In the genomic region with DNA sequence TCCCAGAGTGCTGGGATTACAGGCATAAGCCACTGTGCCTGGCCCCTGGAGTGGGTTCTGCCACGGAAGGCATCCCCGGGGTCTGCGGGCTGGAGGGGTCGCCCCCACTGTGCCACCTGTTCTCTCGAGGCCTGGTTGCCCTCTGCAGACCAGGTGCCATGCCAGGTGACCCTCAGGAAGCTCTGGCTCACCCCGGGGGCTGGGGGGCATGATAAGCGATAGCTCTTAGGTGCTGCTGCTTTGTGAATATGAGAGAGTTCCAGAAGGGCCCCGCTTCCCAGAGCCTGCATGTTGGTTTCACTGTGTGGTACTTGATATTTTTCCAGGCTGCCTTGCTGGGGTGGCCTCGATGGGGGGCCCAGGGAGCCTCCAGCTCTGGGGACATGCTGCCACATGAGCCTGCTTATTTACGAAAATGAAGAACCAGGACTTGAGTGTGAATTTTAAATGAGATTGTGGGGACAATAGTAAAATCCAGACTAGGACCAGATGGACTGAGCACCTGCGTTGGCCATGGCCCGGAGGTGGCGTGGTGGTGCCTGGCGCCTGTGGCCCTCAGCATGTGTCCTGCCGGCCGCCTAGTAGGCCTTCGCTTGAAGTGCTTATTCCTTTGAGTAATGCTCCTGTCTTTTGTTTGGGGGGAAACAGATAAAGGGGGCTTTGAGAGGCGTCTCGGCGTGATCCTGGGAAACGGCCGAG, we compare ENCODE assay signal across 1 cellular context.
TF ChIP-seq lines count a peak whose summit lies in the region.

No MANE protein-coding gene starts in this region.

TF ChIP-seq in HEK293, 187 proteins besides CTCF, POLR2A, EP300 and RAD21 (continued from another document):
- peak; percentile 83 for TF ChIP-seq GLIS1 (tag by site-specific recombination; IDR thresholded peaks at IDR 0.05)
- 0 out of 2 replicates have a peak, but pooled peaks have one; percentile 14 for TF ChIP-seq GLIS2 (tag by site-specific recombination; IDR thresholded peaks at IDR 0.05)
- no peak for TF ChIP-seq ZNF555 (tag by site-specific recombination; conservative IDR thresholded peaks at IDR 0.05)
- TF ChIP-seq, protein P1, sequence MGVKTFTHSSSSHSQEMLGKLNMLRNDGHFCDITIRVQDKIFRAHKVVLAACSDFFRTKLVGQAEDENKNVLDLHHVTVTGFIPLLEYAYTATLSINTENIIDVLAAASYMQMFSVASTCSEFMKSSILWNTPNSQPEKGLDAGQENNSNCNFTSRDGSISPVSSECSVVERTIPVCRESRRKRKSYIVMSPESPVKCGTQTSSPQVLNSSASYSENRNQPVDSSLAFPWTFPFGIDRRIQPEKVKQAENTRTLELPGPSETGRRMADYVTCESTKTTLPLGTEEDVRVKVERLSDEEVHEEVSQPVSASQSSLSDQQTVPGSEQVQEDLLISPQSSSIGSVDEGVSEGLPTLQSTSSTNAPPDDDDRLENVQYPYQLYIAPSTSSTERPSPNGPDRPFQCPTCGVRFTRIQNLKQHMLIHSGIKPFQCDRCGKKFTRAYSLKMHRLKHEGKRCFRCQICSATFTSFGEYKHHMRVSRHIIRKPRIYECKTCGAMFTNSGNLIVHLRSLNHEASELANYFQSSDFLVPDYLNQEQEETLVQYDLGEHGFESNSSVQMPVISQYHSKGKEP (tag by site-specific recombination; IDR thresholded peaks at IDR 0.05) = no peak
- peak; percentile 57 for TF ChIP-seq ZIC2 (tag by site-specific recombination; IDR thresholded peaks at IDR 0.05)
- TF ChIP-seq OVOL3 (tag by site-specific recombination; IDR thresholded peaks at IDR 0.05) = no peak
- TF ChIP-seq ZNF132 (tag by site-specific recombination; IDR thresholded peaks at IDR 0.05; ENCODE audit: borderline replicate concordance) = no peak
- TF ChIP-seq, protein P2, sequence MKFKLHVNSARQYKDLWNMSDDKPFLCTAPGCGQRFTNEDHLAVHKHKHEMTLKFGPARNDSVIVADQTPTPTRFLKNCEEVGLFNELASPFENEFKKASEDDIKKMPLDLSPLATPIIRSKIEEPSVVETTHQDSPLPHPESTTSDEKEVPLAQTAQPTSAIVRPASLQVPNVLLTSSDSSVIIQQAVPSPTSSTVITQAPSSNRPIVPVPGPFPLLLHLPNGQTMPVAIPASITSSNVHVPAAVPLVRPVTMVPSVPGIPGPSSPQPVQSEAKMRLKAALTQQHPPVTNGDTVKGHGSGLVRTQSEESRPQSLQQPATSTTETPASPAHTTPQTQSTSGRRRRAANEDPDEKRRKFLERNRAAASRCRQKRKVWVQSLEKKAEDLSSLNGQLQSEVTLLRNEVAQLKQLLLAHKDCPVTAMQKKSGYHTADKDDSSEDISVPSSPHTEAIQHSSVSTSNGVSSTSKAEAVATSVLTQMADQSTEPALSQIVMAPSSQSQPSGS (tag by site-specific recombination; IDR thresholded peaks at IDR 0.05; ENCODE audit: low read depth) = no peak
- no peak for TF ChIP-seq ZSCAN18 (tag by site-specific recombination; IDR thresholded peaks at IDR 0.05)
- no peak for TF ChIP-seq ZNF311 (tag by site-specific recombination; IDR thresholded peaks at IDR 0.05; ENCODE audit: borderline replicate concordance)
- TF ChIP-seq ZNF211 (tag by site-specific recombination; IDR thresholded peaks at IDR 0.05; ENCODE audit: low read depth) = no peak
- TF ChIP-seq ZNF791 (tag by site-specific recombination; IDR thresholded peaks at IDR 0.05) = no peak
- TF ChIP-seq ZNF626 (tag by site-specific recombination; IDR thresholded peaks at IDR 0.05) = no peak
- TF ChIP-seq ZNF664 (tag by site-specific recombination; IDR thresholded peaks at IDR 0.05) = no peak
- no peak for TF ChIP-seq YY1 (tag by site-specific recombination; IDR thresholded peaks at IDR 0.05)
- no peak for TF ChIP-seq ZNF350 (tag by site-specific recombination; IDR thresholded peaks at IDR 0.05)
- no peak for TF ChIP-seq PRDM4 (tag by site-specific recombination; IDR thresholded peaks at IDR 0.05)
- no peak for TF ChIP-seq GFI1B (tag by site-specific recombination; IDR thresholded peaks at IDR 0.05)
- TF ChIP-seq ZNF48 (tag by site-specific recombination; IDR thresholded peaks at IDR 0.05) = no peak
- no peak for TF ChIP-seq ZNF658 (tag by site-specific recombination; IDR thresholded peaks at IDR 0.05)
- no peak for TF ChIP-seq ZNF548 (tag by site-specific recombination; IDR thresholded peaks at IDR 0.05)
- TF ChIP-seq ZNF121 (tag by site-specific recombination; IDR thresholded peaks at IDR 0.05) = no peak
- no peak for TF ChIP-seq ZNF510 (tag by site-specific recombination; IDR thresholded peaks at IDR 0.05; ENCODE audit: insufficient replicate concordance)
- no peak for TF ChIP-seq SCRT2 (tag by site-specific recombination; IDR thresholded peaks at IDR 0.05)
- TF ChIP-seq, protein P3, sequence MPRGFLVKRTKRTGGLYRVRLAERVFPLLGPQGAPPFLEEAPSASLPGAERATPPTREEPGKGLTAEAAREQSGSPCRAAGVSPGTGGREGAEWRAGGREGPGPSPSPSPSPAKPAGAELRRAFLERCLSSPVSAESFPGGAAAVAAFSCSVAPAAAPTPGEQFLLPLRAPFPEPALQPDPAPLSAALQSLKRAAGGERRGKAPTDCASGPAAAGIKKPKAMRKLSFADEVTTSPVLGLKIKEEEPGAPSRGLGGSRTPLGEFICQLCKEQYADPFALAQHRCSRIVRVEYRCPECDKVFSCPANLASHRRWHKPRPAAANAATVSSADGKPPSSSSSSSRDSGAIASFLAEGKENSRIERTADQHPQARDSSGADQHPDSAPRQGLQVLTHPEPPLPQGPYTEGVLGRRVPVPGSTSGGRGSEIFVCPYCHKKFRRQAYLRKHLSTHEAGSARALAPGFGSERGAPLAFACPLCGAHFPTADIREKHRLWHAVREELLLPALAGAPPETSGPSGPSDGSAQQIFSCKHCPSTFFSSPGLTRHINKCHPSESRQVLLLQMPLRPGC (tag by site-specific recombination; IDR thresholded peaks at IDR 0.05) = no peak
- no peak for TF ChIP-seq ZNF112 (tag by site-specific recombination; IDR thresholded peaks at IDR 0.05)
TF ChIP-seq in HEK293: peak in this region for 4.
